ENCODE assay signal across 20 cellular contexts in genomic region chr6:6775074-6775473, GRCh38.
DNase-seq lines count a peak whose midpoint lies in the region; ATAC-seq lines count a peak whose summit lies in the region.
"Had no signal": no experiment of that assay in that cellular context is flagged by ENCODE, and none has a peak within 500 bp of the region (broad histone marks: within the 10 kb centered on the region; RNA-seq: fewer than 3 reads in every experiment).

No MANE protein-coding gene starts in this region.

- peaks cover 9% of the 10 kb centered on the region for H3K9me3 Mint-ChIP-seq in activated naive CD8-positive, alpha-beta T cell treated with anti-CD3 and anti-CD28 coated beads, Interleukin-2, amount 50 U/mL, for 24 hours

- H3K36me3 Mint-ChIP-seq in activated naive CD8-positive, alpha-beta T cell treated with anti-CD3 and anti-CD28 coated beads, Interleukin-2, amount 50 U/mL, for 24 hours (ENCODE audit: low read depth), result no peaks in the 10 kb centered on the region
- H3K36me3 Mint-ChIP-seq: IgD-negative memory B cell had no signal

- peak; percentile 74 for DNase-seq in COLO668 (lab: John Stamatoyannopoulos, UW; ENCODE audit: unreplicated experiment)
- DNase-seq in DMS53 treated with DMSO at 0.1 percent for 48 hours (lab: John Stamatoyannopoulos, UW; ENCODE audit: unreplicated experiment), result peak; percentile 26
- peak; percentile 62 for DNase-seq in NCI-H2029 treated with DMSO at 0.1 percent for 48 hours (lab: John Stamatoyannopoulos, UW)
- DNase-seq in NCI-H748 treated with DMSO at 0.1 percent for 48 hours (lab: John Stamatoyannopoulos, UW), result peak; percentile 6
- DNase-seq in activated naive CD8-positive, alpha-beta T cell treated with anti-CD3 and anti-CD28 coated beads, Interleukin-2, amount 50 U/mL, for 24 hours, result no peak
- DNase-seq in NCI-H1092 (lab: John Stamatoyannopoulos, UW), result no peak
- DNase-seq: ACHN, AML-193, Caco-2, DMS153, H7, NCI-H1694 treated with DMSO at 0.1 percent for 48 hours, NCI-H446, OCI-M1, SHP77 treated with DMSO at 0.1 percent for 48 hours, T-helper 1 cell had no signal

- peaks cover 10% of the 10 kb centered on the region for H3K27me3 Mint-ChIP-seq in activated naive CD8-positive, alpha-beta T cell treated with anti-CD3 and anti-CD28 coated beads, Interleukin-2, amount 50 U/mL, for 24 hours

- H3K27ac Mint-ChIP-seq in activated naive CD8-positive, alpha-beta T cell treated with anti-CD3 and anti-CD28 coated beads, Interleukin-2, amount 50 U/mL, for 24 hours, result no peak overlapping the region
- H3K27ac Mint-ChIP-seq: CD14-positive monocyte, IgD-negative memory B cell had no signal

- H3K4me1 Mint-ChIP-seq in activated naive CD8-positive, alpha-beta T cell treated with anti-CD3 and anti-CD28 coated beads, Interleukin-2, amount 50 U/mL, for 24 hours, result no peaks in the 10 kb centered on the region
- H3K4me1 Mint-ChIP-seq: IgD-negative memory B cell had no signal

- ATAC-seq in HG03460 (IDR thresholded peaks at IDR 0.05; ENCODE audit: unreplicated experiment), result no peak
- no peak for ATAC-seq in activated naive CD8-positive, alpha-beta T cell treated with anti-CD3 and anti-CD28 coated beads, Interleukin-2, amount 50 U/mL, for 24 hours
- ATAC-seq: SK-N-SH treated with all-trans-retinoic acid at 6 μM for 48 hours had no signal

- H3K4me3 Mint-ChIP-seq in activated naive CD8-positive, alpha-beta T cell treated with anti-CD3 and anti-CD28 coated beads, Interleukin-2, amount 50 U/mL, for 24 hours, result no peak overlapping the region
- H3K4me3 Mint-ChIP-seq: CD14-positive monocyte, IgD-negative memory B cell had no signal

Comparison
In these comparisons a context has a peak if more than half of its experiments do, and no peak if none do; other contexts are left out.
1. DNase-seq: peak in COLO668 (single experiment), DMS53 treated with DMSO at 0.1 percent for 48 hours (single experiment), NCI-H2029 treated with DMSO at 0.1 percent for 48 hours (single experiment) and NCI-H748 treated with DMSO at 0.1 percent for 48 hours (single experiment); none in activated naive CD8-positive, alpha-beta T cell treated with anti-CD3 and anti-CD28 coated beads, Interleukin-2, amount 50 U/mL, for 24 hours (single experiment) and NCI-H1092 (single experiment).